In the genomic region with DNA sequence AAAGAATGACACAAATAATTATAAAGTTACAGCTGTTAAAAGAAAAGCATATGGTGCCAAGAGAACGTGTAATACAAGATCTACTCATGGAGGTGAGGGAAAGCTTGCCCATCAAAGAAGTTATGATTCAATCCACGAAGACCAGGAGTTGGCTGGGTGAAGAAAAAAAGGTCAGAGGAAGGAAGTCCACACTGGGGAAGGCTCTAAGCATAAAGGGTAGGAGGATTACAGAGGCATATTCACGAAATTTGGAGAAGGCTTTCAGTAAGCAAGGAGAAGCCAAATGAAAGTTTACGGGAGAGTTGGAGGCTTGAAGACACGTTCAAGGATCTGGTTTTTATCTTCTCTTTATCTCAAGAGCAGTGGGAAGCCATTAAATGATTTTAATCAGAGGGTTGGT, we compare ENCODE assay signal across 11 cellular contexts. TPM values are rescaled to one million over a fixed set of nuclear protein-coding genes. Genes with fewer than 3 reads are reported as not detected.
DNase-seq lines count a peak whose midpoint lies in the region; TF ChIP-seq lines count a peak whose summit lies in the region.
"Had no signal": no experiment of that assay in that cellular context is flagged by ENCODE, and none has a peak within 500 bp of the region (broad histone marks: within the 10 kb centered on the region; RNA-seq: fewer than 3 reads in every experiment).

No MANE protein-coding gene starts in this region.

- H3K36me3 ChIP-seq in esophagus squamous epithelium (no peaks in the 10 kb centered on the region), subcutaneous abdominal adipose tissue (ENCODE audit: control insufficient read depth in 5 of 5, insufficient read depth in 5 of 5, low read length in 5 of 5) (no peaks in the 10 kb centered on the region)
- H3K36me3 ChIP-seq: HAP-1 had no signal

- no peak overlapping the region for H3K9ac ChIP-seq in subcutaneous abdominal adipose tissue (ENCODE audit: low read length in 5 of 5)

- H3K9me3 ChIP-seq in esophagus squamous epithelium (no peaks in the 10 kb centered on the region), subcutaneous abdominal adipose tissue (ENCODE audit: control insufficient read depth in 5 of 5, low read length in 5 of 5) (no peaks in the 10 kb centered on the region)
- H3K9me3 ChIP-seq: HAP-1 had no signal

- H3K27me3 ChIP-seq in esophagus squamous epithelium: peaks cover 0 to 15% (median 0%) of the 10 kb centered on the region in 4 donors
- H3K27me3 ChIP-seq in subcutaneous abdominal adipose tissue (ENCODE audit: control insufficient read depth in 5 of 5, insufficient read depth in 4 of 5, low read length in 5 of 5): no peaks in the 10 kb centered on the region

- peak overlapping the region in 3 of 4 donors; percentile 96 to 98 (median 98) for H3K27ac ChIP-seq in esophagus squamous epithelium
- peak overlapping the region; percentile 97 for H3K27ac ChIP-seq in subcutaneous abdominal adipose tissue (ENCODE audit: low read depth, low read length)

- no peak for DNase-seq in T-helper 2 cell treated with Interferon-gamma antibody and Interleukin-4, amounts not matched to agents 5 μg/mL and 100 μg/mL, for 36 hours (ENCODE audit: low spot score)
- DNase-seq in T-helper 2 cell: no peak
- DNase-seq in SKM-1 treated with dmso at 0.1 percent for 144 hours (lab: John Stamatoyannopoulos, UW; ENCODE audit: unreplicated experiment): peak; percentile 60
- no peak for DNase-seq in esophagus squamous epithelium (lab: John Stamatoyannopoulos, UW)
- DNase-seq in NCI-H69 (lab: John Stamatoyannopoulos, UW): no peak
- no peak for DNase-seq in superior temporal gyrus (ENCODE audit: extremely low spot score)
- DNase-seq in NCI-H510A treated with DMSO at 0.1 percent for 48 hours (lab: John Stamatoyannopoulos, UW): no peak
- DNase-seq: ACHN, NCI-H345 had no signal

- H3K27ac Mint-ChIP-seq in T-helper 2 cell treated with Interferon-gamma antibody and Interleukin-4, amounts not matched to agents 5 μg/mL and 100 μg/mL, for 36 hours: peak overlapping the region; percentile 87

- intact Hi-C loops in esophagus squamous epithelium (cut with DNase I): no loop called here

- WGBS in esophagus squamous epithelium, 2 donors: 64 to 65% methylated on average over 5 of the region's 5 CpGs

- TF ChIP-seq CTCF in esophagus squamous epithelium (IDR thresholded peaks at IDR 0.05): no peak

- TF ChIP-seq POLR2A in esophagus squamous epithelium (IDR thresholded peaks at IDR 0.05): no peak

- H3K4me3 Mint-ChIP-seq in T-helper 2 cell treated with Interferon-gamma antibody and Interleukin-4, amounts not matched to agents 5 μg/mL and 100 μg/mL, for 36 hours: peak overlapping the region; percentile 96

- H3K27me3 Mint-ChIP-seq in T-helper 2 cell treated with Interferon-gamma antibody and Interleukin-4, amounts not matched to agents 5 μg/mL and 100 μg/mL, for 36 hours (ENCODE audit: low read depth): no peaks in the 10 kb centered on the region

- H3K36me3 Mint-ChIP-seq in T-helper 2 cell treated with Interferon-gamma antibody and Interleukin-4, amounts not matched to agents 5 μg/mL and 100 μg/mL, for 36 hours (ENCODE audit: low read depth): peaks cover 13% of the 10 kb centered on the region

- peaks cover 50% of the 10 kb centered on the region for H3K4me1 Mint-ChIP-seq in T-helper 2 cell treated with Interferon-gamma antibody and Interleukin-4, amounts not matched to agents 5 μg/mL and 100 μg/mL, for 36 hours (ENCODE audit: low read depth)

- H3K4me3 ChIP-seq in esophagus squamous epithelium (no peak overlapping the region), subcutaneous abdominal adipose tissue (ENCODE audit: low read depth in 1 of 5, low read length in 5 of 5) (peak overlapping the region in 1 of 5 donors; percentile 1)
- H3K4me3 ChIP-seq: HAP-1 had no signal

- no peaks in the 10 kb centered on the region for H3K9me3 Mint-ChIP-seq in T-helper 2 cell treated with Interferon-gamma antibody and Interleukin-4, amounts not matched to agents 5 μg/mL and 100 μg/mL, for 36 hours

- H3K4me1 ChIP-seq in esophagus squamous epithelium (peaks cover 0 to 46% (median 9%) of the 10 kb centered on the region in 3 donors), subcutaneous abdominal adipose tissue (ENCODE audit: control insufficient read depth in 5 of 5, insufficient read depth in 5 of 5, low read length in 5 of 5) (peaks cover 0 to 31% (median 22%) of the 10 kb centered on the region in 5 donors)

RNA-seq across cellular contexts. Expression of a gene that starts 1.8 kb away (rescaled TPM):
- 100 to 1,000 TPM in 1 of 4 donors, 10 to 100 TPM in 3; 10.1 to 114 (median 48.7) TPM for total RNA-seq in esophagus squamous epithelium
